9 cellular contexts compared by ENCODE assay signal in the genomic region with DNA sequence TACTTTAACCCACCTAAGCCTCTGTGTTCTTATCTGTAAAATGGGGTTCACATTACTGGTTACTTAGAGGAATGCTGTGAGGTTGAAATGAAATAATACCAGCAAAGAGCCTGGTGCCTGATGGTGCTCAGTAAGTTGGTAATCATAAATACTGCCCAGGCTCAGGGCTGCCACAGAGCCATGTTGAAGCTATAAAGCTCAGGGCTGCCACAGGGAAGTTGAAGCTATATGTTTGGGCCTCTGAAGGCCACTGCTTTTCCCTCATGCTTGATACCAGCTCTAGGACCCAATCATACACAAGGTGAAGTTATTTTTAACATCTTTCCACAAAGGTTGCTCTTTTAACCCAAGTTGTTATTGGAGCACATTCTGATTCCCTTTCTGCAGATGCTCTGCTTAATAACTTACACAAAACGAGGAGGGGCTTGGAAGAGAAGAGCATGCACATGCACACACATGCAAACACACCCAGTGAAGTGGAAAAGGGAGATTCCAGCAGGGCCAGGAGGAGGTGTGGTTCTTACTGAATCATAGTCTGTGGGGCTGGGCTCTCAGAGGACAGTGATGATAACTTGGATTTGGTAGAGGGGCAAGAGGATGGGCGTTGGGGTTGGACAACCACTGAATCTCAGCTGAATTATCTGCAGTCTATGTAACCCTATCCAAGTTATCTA. TPM values are rescaled to one million over a fixed set of nuclear protein-coding genes. Genes with fewer than 3 reads are reported as not detected.
DNase-seq lines count a peak whose midpoint lies in the region; ATAC-seq and TF ChIP-seq lines count a peak whose summit lies in the region.
"Had no signal": no experiment of that assay in that cellular context is flagged by ENCODE, and none has a peak within 500 bp of the region (broad histone marks: within the 10 kb centered on the region; RNA-seq: fewer than 3 reads in every experiment).

No MANE protein-coding gene starts in this region.

- TF ChIP-seq CTCF in GM13977 (IDR thresholded peaks at IDR 0.05; ENCODE audit: extremely low read depth, insufficient read depth, missing control alignments) (no peak), GM20000 (IDR thresholded peaks at IDR 0.05; ENCODE audit: extremely low read depth, missing control alignments) (no peak), epithelial cell of esophagus (IDR thresholded peaks at IDR 0.05; ENCODE audit: insufficient read depth, low read depth, low read length, missing control alignments) (no peak), PC-3 (conservative IDR thresholded peaks at IDR 0.05; ENCODE audit: low read depth, low read length) (no peak)

- H3K4me3 ChIP-seq in epithelial cell of esophagus (ENCODE audit: low read length) (no peak overlapping the region), PC-3 (ENCODE audit: low read length) (no peak overlapping the region)

- no peak overlapping the region for H3K27ac ChIP-seq in PC-3 (ENCODE audit: low read length)

- DNase-seq in GM13977 (ENCODE audit: low spot score) (peak; percentile 49), GM20000 (ENCODE audit: low spot score) (peak; percentile 50), epithelial cell of esophagus (ENCODE audit: low read depth) (peak; percentile 91), foreskin melanocyte (no peak), midbrain (lab: John Stamatoyannopoulos, UW) (no peak), PC-3 (no peak)
- no peak for DNase-seq in stimulated activated CD4-positive, alpha-beta T cell treated with anti-CD3 and anti-CD28 coated beads, Interleukin-15, amount 100 ng/mL, for 24 hours
- DNase-seq: NCI-H510A treated with DMSO at 0.1 percent for 48 hours had no signal

- in situ Hi-C loops in GM13977 (cut with MboI; ENCODE audit: low pct_unique_long_range_greater_than_20kb, low sequenced_read_pairs, unreplicated experiment): no loop called here

- no peaks in the 10 kb centered on the region for H3F3A ChIP-seq in PC-3 (ENCODE audit: low read length, unreplicated experiment)

- no TSS peak for BruUV-seq in PC-3 (replicated peaks; lab: Mats Ljungman, UMichigan)

- no peaks in the 10 kb centered on the region for H3K4me1 ChIP-seq in PC-3 (ENCODE audit: insufficient read depth, low read length)

- no peaks in the 10 kb centered on the region for H3K9me2 ChIP-seq in PC-3 (replicated peaks; ENCODE audit: low read length)

- CTCF ChIA-PET in PC-3 (lab: Charles Lee): no interaction called here

- H3K9me3 ChIP-seq in PC-3 (ENCODE audit: low read length): no peaks in the 10 kb centered on the region

- H2AFZ ChIP-seq in PC-3 (ENCODE audit: low read length): no peak overlapping the region

- H3K27me3 ChIP-seq in PC-3 (ENCODE audit: low read length): no peaks in the 10 kb centered on the region

- no peak overlapping the region for H3K9ac ChIP-seq in PC-3 (ENCODE audit: low read length)

- no peak overlapping the region for H3K4me2 ChIP-seq in PC-3 (ENCODE audit: low read length)

- ATAC-seq in HG03159 (IDR thresholded peaks at IDR 0.05; ENCODE audit: unreplicated experiment) (peak; percentile 66), PC-3 (no peak)

- POLR2A ChIA-PET in PC-3 (lab: Charles Lee; ENCODE audit: unreplicated experiment): no interaction called here

- H4K20me1 ChIP-seq in PC-3 (ENCODE audit: low read length): no peaks in the 10 kb centered on the region

- H3K79me2 ChIP-seq in PC-3 (ENCODE audit: low read length): no peaks in the 10 kb centered on the region

- intact Hi-C loops in PC-3 (cut with micrococcal nuclease): loop anchor here (10.0 kb wide), 1 partner anchor 327 kb away; a partner anchor contains a TSS

- peaks cover 11% of the 10 kb centered on the region; the same call in 1 of the 2 replicates for H3K36me3 ChIP-seq in PC-3 (ENCODE audit: low read depth, low read length)

RNA-seq across cellular contexts. Expression of a gene that starts 17.4 kb away (rescaled TPM):
- total RNA-seq in PC-3 (2014; rRNA removed): 20.8 and 21.8 TPM in 2 replicates

Comparison
In these comparisons a context has a peak if more than half of its experiments do, and no peak if none do; other contexts are left out.
1. DNase-seq: peak in GM13977 (single experiment), GM20000 (single experiment) and epithelial cell of esophagus (single experiment); none in stimulated activated CD4-positive, alpha-beta T cell treated with anti-CD3 and anti-CD28 coated beads, Interleukin-15, amount 100 ng/mL, for 24 hours (single experiment), foreskin melanocyte (single experiment), midbrain (single experiment) and PC-3 (single experiment).